12 cellular contexts compared by ENCODE assay signal in genomic region chr5:43772601-43773031, GRCh38.
DNase-seq lines count a peak whose midpoint lies in the region; ATAC-seq and TF ChIP-seq lines count a peak whose summit lies in the region.
"Had no signal": no experiment of that assay in that cellular context is flagged by ENCODE, and none has a peak within 500 bp of the region (broad histone marks: within the 10 kb centered on the region; RNA-seq: fewer than 3 reads in every experiment).

No MANE protein-coding gene starts in this region.

- H3K4me1 ChIP-seq in right atrium auricular region: no peaks in the 10 kb centered on the region

- H3K27me3 Mint-ChIP-seq in type B pancreatic cell: no peaks in the 10 kb centered on the region
- peaks cover 8% of the 10 kb centered on the region for H3K27me3 Mint-ChIP-seq in stimulated activated memory B cell treated with anti-CD40 and anti-IgM and Interleukin-4, amounts not matched to agents 10 μg/mL and 1 μg/mL and 100 μg/mL, for 72 hours

- H3K4me3 ChIP-seq in right atrium auricular region: no peak overlapping the region
- H3K4me3 ChIP-seq: suprapubic skin had no signal

- H3K27me3 ChIP-seq in right atrium auricular region: no peaks in the 10 kb centered on the region
- H3K27me3 ChIP-seq: suprapubic skin had no signal

- no peaks in the 10 kb centered on the region for H3K9me3 Mint-ChIP-seq in type B pancreatic cell
- H3K9me3 Mint-ChIP-seq in stimulated activated memory B cell treated with anti-CD40 and anti-IgM and Interleukin-4, amounts not matched to agents 10 μg/mL and 1 μg/mL and 100 μg/mL, for 72 hours: no peaks in the 10 kb centered on the region

- no peak for TF ChIP-seq CTCF in right atrium auricular region (IDR thresholded peaks at IDR 0.05)
- no peak for TF ChIP-seq CTCF in type B pancreatic cell (conservative IDR thresholded peaks at IDR 0.05)

- H3K36me3 Mint-ChIP-seq in type B pancreatic cell: no peaks in the 10 kb centered on the region
- no peaks in the 10 kb centered on the region for H3K36me3 Mint-ChIP-seq in stimulated activated memory B cell treated with anti-CD40 and anti-IgM and Interleukin-4, amounts not matched to agents 10 μg/mL and 1 μg/mL and 100 μg/mL, for 72 hours

- peak overlapping the region; percentile 8 for H3K4me3 Mint-ChIP-seq in type B pancreatic cell
- no peak overlapping the region for H3K4me3 Mint-ChIP-seq in stimulated activated memory B cell treated with anti-CD40 and anti-IgM and Interleukin-4, amounts not matched to agents 10 μg/mL and 1 μg/mL and 100 μg/mL, for 72 hours
- H3K4me3 Mint-ChIP-seq: T-helper 1 cell treated with Interleukin-12 subunit alpha and Interleukin-12 subunit beta and Interleukin-4 antibody, amounts not matched to agents 30 μg/mL and 1 μg/mL, for 36 hours had no signal

- H3K27ac Mint-ChIP-seq in type B pancreatic cell: peak overlapping the region; percentile 87
- H3K27ac Mint-ChIP-seq in stimulated activated memory B cell treated with anti-CD40 and anti-IgM and Interleukin-4, amounts not matched to agents 10 μg/mL and 1 μg/mL and 100 μg/mL, for 72 hours: no peak overlapping the region
- H3K27ac Mint-ChIP-seq: T-helper 1 cell treated with Interleukin-12 subunit alpha and Interleukin-12 subunit beta and Interleukin-4 antibody, amounts not matched to agents 30 μg/mL and 1 μg/mL, for 36 hours had no signal

- no peaks in the 10 kb centered on the region for H3K36me3 ChIP-seq in right atrium auricular region
- H3K36me3 ChIP-seq: suprapubic skin had no signal

- peak overlapping the region in 1 of 2 donors; percentile 39 for H3K27ac ChIP-seq in right atrium auricular region
- H3K27ac ChIP-seq: suprapubic skin had no signal

- peak; percentile 12 for ATAC-seq in Right ventricle myocardium inferior
- ATAC-seq in HG02678 (IDR thresholded peaks at IDR 0.05; ENCODE audit: unreplicated experiment): no peak
- no peak for ATAC-seq in HG03039 (IDR thresholded peaks at IDR 0.05; ENCODE audit: unreplicated experiment)
- no peak for ATAC-seq in stimulated activated memory B cell treated with anti-CD40 and anti-IgM and Interleukin-4, amounts not matched to agents 10 μg/mL and 1 μg/mL and 100 μg/mL, for 72 hours

- H3K4me1 Mint-ChIP-seq in type B pancreatic cell (ENCODE audit: unreplicated experiment): no peaks in the 10 kb centered on the region
- no peaks in the 10 kb centered on the region for H3K4me1 Mint-ChIP-seq in stimulated activated memory B cell treated with anti-CD40 and anti-IgM and Interleukin-4, amounts not matched to agents 10 μg/mL and 1 μg/mL and 100 μg/mL, for 72 hours

- H3K9me3 ChIP-seq in right atrium auricular region: no peaks in the 10 kb centered on the region
- H3K9me3 ChIP-seq: suprapubic skin had no signal

- intact Hi-C loops in Right ventricle myocardium inferior (cut with DNase I): no loop called here

- no peak for DNase-seq in Right ventricle myocardium inferior (ENCODE audit: missing footprints)
- no peak for DNase-seq in right atrium auricular region (ENCODE audit: low spot score)
- peak; percentile 64 for DNase-seq in NCI-H748 (lab: John Stamatoyannopoulos, UW; ENCODE audit: unreplicated experiment)
- DNase-seq in dermis blood vessel endothelial cell: peak; percentile 1
- no peak for DNase-seq in type B pancreatic cell (ENCODE audit: extremely low spot score, unreplicated experiment)
- DNase-seq: activated naive CD4-positive, alpha-beta T cell treated with anti-CD3 and anti-CD28 coated beads, Interleukin-2, amount 50 U/mL, for 16 hours; KG1 had no signal

Comparison
In these comparisons a context has a peak if more than half of its experiments do, and no peak if none do; other contexts are left out.
1. DNase-seq: peak in NCI-H748 (single experiment) and dermis blood vessel endothelial cell (single experiment); none in Right ventricle myocardium inferior (single experiment), right atrium auricular region (single experiment) and type B pancreatic cell (single experiment).